Comparison of ENCODE assay signal across 8 cellular contexts in genomic region chr20:11267131-11267761, GRCh38.
DNase-seq lines count a peak whose midpoint lies in the region; ATAC-seq and TF ChIP-seq lines count a peak whose summit lies in the region.

No MANE protein-coding gene starts in this region.

- H2AK9ac ChIP-seq in IMR-90 (replicated peaks; ENCODE audit: low read depth, low read length, poor library complexity) = no peak overlapping the region

- H2BK5ac ChIP-seq in IMR-90 (ENCODE audit: low read depth, low read length, poor library complexity, severe bottlenecking) = peak overlapping the region; percentile 47

- no peak overlapping the region for H3K4me3 Mint-ChIP-seq in activated T-cell treated with anti-CD3 and anti-CD28 coated beads, Interleukin-2, amount 50 U/mL, for 24 hours

- no peaks in the 10 kb centered on the region for H3K36me3 Mint-ChIP-seq in activated T-cell treated with anti-CD3 and anti-CD28 coated beads, Interleukin-2, amount 50 U/mL, for 24 hours (ENCODE audit: low read depth)

- H2AK5ac ChIP-seq in IMR-90 (ENCODE audit: low read depth, low read length) = no peak overlapping the region

- peak overlapping the region; percentile 65 for H3K4ac ChIP-seq in IMR-90 (ENCODE audit: low read depth, low read length)

- no peak overlapping the region; the same call in 1 of the 2 replicates for H3K14ac ChIP-seq in IMR-90 (replicated peaks; ENCODE audit: low read depth, low read length)

- no peak for TF ChIP-seq POLR2A in IMR-90 (IDR thresholded peaks at IDR 0.05; ENCODE audit: low read depth, low read length)

- H3K79me1 ChIP-seq in IMR-90 (ENCODE audit: low read depth in 1 of 2, low read length in 2 of 2) = 0 out of 4 replicates have a peak, but pooled peaks cover 0 to 3% of the 10 kb centered on the region in 2 experiments

- no peaks in the 10 kb centered on the region for H3K9me3 Mint-ChIP-seq in activated T-cell treated with anti-CD3 and anti-CD28 coated beads, Interleukin-2, amount 50 U/mL, for 24 hours

- H3K4me1 Mint-ChIP-seq in activated T-cell treated with anti-CD3 and anti-CD28 coated beads, Interleukin-2, amount 50 U/mL, for 24 hours (ENCODE audit: low read depth) = peaks cover 2% of the 10 kb centered on the region

- peak overlapping the region; percentile 88 for H2BK20ac ChIP-seq in IMR-90 (ENCODE audit: low read depth, low read length)

- BruUV-seq in IMR-90 (replicated peaks; lab: Mats Ljungman, UMichigan) = no TSS peak

- ATAC-seq in IMR-90 (ENCODE audit: low read depth) = peak; percentile 98

- no peaks in the 10 kb centered on the region for H4K20me1 ChIP-seq in IMR-90 (ENCODE audit: insufficient read depth, low read length)

- H3K27ac Mint-ChIP-seq in activated T-cell treated with anti-CD3 and anti-CD28 coated beads, Interleukin-2, amount 50 U/mL, for 24 hours = no peak overlapping the region

- H3K18ac ChIP-seq in IMR-90 (ENCODE audit: low read depth, low read length) = peak overlapping the region; percentile 11

- intact Hi-C loops in IMR-90 (cut with micrococcal nuclease) = loop anchor here (2.0 to 10.0 kb wide), 3 partner anchors 50 to 592 kb away; no protein-coding TSS in a partner anchor

- CTCF ChIA-PET in IMR-90 (lab: Yijun Ruan, JAX) = interaction anchor here (0.5 to 1.5 kb wide), 6 partner anchors 51 to 632 kb away, joined by 3 to 5 read pairs (median 3); no protein-coding TSS in a partner anchor

- peak overlapping the region; percentile 15; the same call in 1 of the 2 replicates for H4K5ac ChIP-seq in IMR-90 (ENCODE audit: low read depth, low read length)

- dilution Hi-C loops in IMR-90 (cut with HindIII; ENCODE audit: low sequenced_read_pairs, unreplicated experiment) = no loop called here

- no peak overlapping the region for H3K9ac ChIP-seq in IMR-90 (ENCODE audit: low read depth, low read length)
- H3K9ac ChIP-seq in subcutaneous abdominal adipose tissue (ENCODE audit: low read length in 5 of 5) = no peak overlapping the region

- peak; percentile 53; the same call in 1 of the 2 replicates for TF ChIP-seq RAD21 in IMR-90 (IDR thresholded peaks at IDR 0.05; ENCODE audit: low read length)

- peak overlapping the region; percentile 47 for H3K4me2 ChIP-seq in IMR-90 (ENCODE audit: low read depth, low read length)

- peak overlapping the region; percentile 63 for H4K91ac ChIP-seq in IMR-90 (ENCODE audit: insufficient read depth, low read depth, low read length)

- 0 out of 2 replicates have a peak overlapping the region, but pooled peaks have one; percentile 11 for H3K56ac ChIP-seq in IMR-90 (ENCODE audit: extremely low read depth, insufficient read depth, low read length)

- H3K36me3 ChIP-seq in IMR-90 (ENCODE audit: control insufficient read depth, insufficient read depth, low read length) (no peaks in the 10 kb centered on the region), subcutaneous abdominal adipose tissue (ENCODE audit: control insufficient read depth in 5 of 5, insufficient read depth in 5 of 5, low read length in 5 of 5) (no peaks in the 10 kb centered on the region)

- no peaks in the 10 kb centered on the region for H3K27me3 Mint-ChIP-seq in activated T-cell treated with anti-CD3 and anti-CD28 coated beads, Interleukin-2, amount 50 U/mL, for 24 hours

- no peaks in the 10 kb centered on the region for H3K27me3 ChIP-seq in IMR-90 (ENCODE audit: control insufficient read depth, insufficient read depth, low read length)
- no peaks in the 10 kb centered on the region for H3K27me3 ChIP-seq in subcutaneous abdominal adipose tissue (ENCODE audit: control insufficient read depth in 5 of 5, insufficient read depth in 4 of 5, low read length in 5 of 5)

- DNase-seq in AG08396 (ENCODE audit: low spot score) = peak; percentile 88
- DNase-seq in GM20000 (ENCODE audit: low spot score) = peak; percentile 68
- DNase-seq in IMR-90 = peak; percentile 98
- DNase-seq in astrocyte of the cerebellum (ENCODE audit: low read depth) = peak; percentile 93
- DNase-seq in inferior parietal cortex (ENCODE audit: extremely low spot score) = peak; percentile 41
- no peak for DNase-seq in SK-N-DZ (ENCODE audit: low spot score)
- no peak for DNase-seq in activated T-cell treated with anti-CD3 and anti-CD28 coated beads, Interleukin-2, amount 50 U/mL, for 24 hours

- H3K9me1 ChIP-seq in IMR-90 (ENCODE audit: insufficient read depth, low read length) = peaks cover 5% of the 10 kb centered on the region

- POLR2A ChIA-PET in IMR-90 (lab: Charles Lee; ENCODE audit: unreplicated experiment) = interaction anchor here (0.6 to 0.7 kb wide), 4 partner anchors 49 to 715 kb away, joined by 3 to 8 read pairs (median 6); no protein-coding TSS in a partner anchor

- H2AFZ ChIP-seq in IMR-90 (replicated peaks; ENCODE audit: low read length, poor library complexity) = peak overlapping the region; percentile 2

- peak overlapping the region in 1 of 2 experiments; percentile 45; a peak in 2 of 4 replicates for H4K8ac ChIP-seq in IMR-90 (ENCODE audit: low read depth in 2 of 2, low read length in 2 of 2)

- H3K4me3 ChIP-seq in IMR-90 (ENCODE audit: insufficient read depth, low read depth, low read length) (no peak overlapping the region), astrocyte of the cerebellum (ENCODE audit: low read depth, low read length) (no peak overlapping the region), subcutaneous abdominal adipose tissue (ENCODE audit: low read depth in 1 of 5, low read length in 5 of 5) (no peak overlapping the region)

- no CpG with 5 or more reads among the region's 5 CpGs for WGBS in IMR-90 (ENCODE audit: extremely low coverage in 2 of 2, insufficient read length in 1 of 2), 2 experiments

- H3K4me1 ChIP-seq in IMR-90 (ENCODE audit: control insufficient read depth, insufficient read depth, low read length) = peaks cover 4% of the 10 kb centered on the region
- peaks cover 0 to 17% (median 6%) of the 10 kb centered on the region in 5 donors for H3K4me1 ChIP-seq in subcutaneous abdominal adipose tissue (ENCODE audit: control insufficient read depth in 5 of 5, insufficient read depth in 5 of 5, low read length in 5 of 5)

- peak overlapping the region; percentile 29; the same call in 1 of the 2 replicates for H3K23ac ChIP-seq in IMR-90 (ENCODE audit: low read depth, low read length)

- H3K9me3 ChIP-seq in IMR-90 (ENCODE audit: control insufficient read depth, insufficient read depth, low read length) = no peaks in the 10 kb centered on the region
- H3K9me3 ChIP-seq in subcutaneous abdominal adipose tissue (ENCODE audit: control insufficient read depth in 5 of 5, low read length in 5 of 5) = no peaks in the 10 kb centered on the region

- no peak overlapping the region; the same call in 2 of the 3 replicates for H2BK15ac ChIP-seq in IMR-90 (ENCODE audit: low read depth, low read length)

- no peak for TF ChIP-seq CTCF in GM20000 (IDR thresholded peaks at IDR 0.05; ENCODE audit: extremely low read depth, missing control alignments)
- peak; percentile 20; the same call in 1 of the 2 replicates for TF ChIP-seq CTCF in IMR-90 (conservative IDR thresholded peaks at IDR 0.05; ENCODE audit: low read depth, low read length)
- TF ChIP-seq CTCF in astrocyte of the cerebellum (IDR thresholded peaks at IDR 0.05; ENCODE audit: low read depth, low read length, missing control alignments) = no peak

- peak overlapping the region; percentile 19; the same call in 1 of the 2 replicates for H3K27ac ChIP-seq in IMR-90 (ENCODE audit: insufficient read depth, low read length)
- H3K27ac ChIP-seq in subcutaneous abdominal adipose tissue (ENCODE audit: low read depth, low read length) = peak overlapping the region; percentile 7

- in situ Hi-C loops in IMR-90 (cut with MboI; ENCODE audit: low sequenced_read_pairs) = no loop called here
- in situ Hi-C loops in astrocyte of the cerebellum (cut with HindIII; ENCODE audit: low sequenced_read_pairs) = no loop called here

- peak overlapping the region; percentile 86 for H2BK120ac ChIP-seq in IMR-90 (ENCODE audit: low read depth, low read length)

TF ChIP-seq in IMR-90, 13 proteins besides CTCF, POLR2A, EP300 and RAD21:
- TF ChIP-seq NFE2L2 (IDR thresholded peaks at IDR 0.05; ENCODE audit: low read depth, low read length) (peak; percentile 19; the same call in 1 of the 2 replicates), FOS (IDR thresholded peaks at IDR 0.05; ENCODE audit: low read depth, low read length) (peak; percentile 100), MAZ (IDR thresholded peaks at IDR 0.05; ENCODE audit: borderline replicate concordance, low read depth, low read length) (peak; percentile 75), USF2 (IDR thresholded peaks at IDR 0.05; ENCODE audit: low read depth, low read length) (no peak), RCOR1 (IDR thresholded peaks at IDR 0.05; ENCODE audit: insufficient replicate concordance, low read length) (no peak), CHD1 (IDR thresholded peaks at IDR 0.05; ENCODE audit: low read depth, low read length) (no peak), ELK1 (IDR thresholded peaks at IDR 0.05; ENCODE audit: borderline replicate concordance, low read depth, low read length) (no peak), MAFK (IDR thresholded peaks at IDR 0.05; ENCODE audit: low read depth, low read length) (no peak), CEBPB (IDR thresholded peaks at IDR 0.05; ENCODE audit: low read depth, low read length) (no peak), BHLHE40 (IDR thresholded peaks at IDR 0.05; ENCODE audit: low read depth, low read length) (peak; percentile 78), RFX5 (IDR thresholded peaks at IDR 0.05; ENCODE audit: low read depth, low read length) (no peak), SMC3 (IDR thresholded peaks at IDR 0.05; ENCODE audit: low read depth, low read length) (peak; percentile 28; the same call in 1 of the 2 replicates), MXI1 (IDR thresholded peaks at IDR 0.05; ENCODE audit: borderline replicate concordance, low read depth, low read length) (no peak)
TF ChIP-seq in IMR-90: peak in this region for 5.

Comparison
In these comparisons a context has a peak if more than half of its experiments do, and no peak if none do; other contexts are left out.
1. DNase-seq: peak in AG08396 (single experiment), GM20000 (single experiment), IMR-90 (single experiment), astrocyte of the cerebellum (single experiment) and inferior parietal cortex (single experiment); none in SK-N-DZ (single experiment) and activated T-cell treated with anti-CD3 and anti-CD28 coated beads, Interleukin-2, amount 50 U/mL, for 24 hours (single experiment).